10 cellular contexts compared by ENCODE assay signal in genomic region chr14:20657216-20658211, GRCh38. TPM values are rescaled to one million over a fixed set of nuclear protein-coding genes. Genes with fewer than 3 reads are reported as not detected.
DNase-seq lines count a peak whose midpoint lies in the region; ATAC-seq, FAIRE-seq and TF ChIP-seq lines count a peak whose summit lies in the region.
"Had no signal": no experiment of that assay in that cellular context is flagged by ENCODE, and none has a peak within 500 bp of the region (broad histone marks: within the 10 kb centered on the region; RNA-seq: fewer than 3 reads in every experiment).

No MANE protein-coding gene starts in this region.

- no peaks in the 10 kb centered on the region for H3K4me1 ChIP-seq in breast epithelium
- H3K4me1 ChIP-seq in OCI-LY7 (ENCODE audit: insufficient read depth, low read length, poor library complexity, severe bottlenecking), result no peaks in the 10 kb centered on the region
- H3K4me1 ChIP-seq in H1 (replicated peaks in 1 of 4; ENCODE audit: control insufficient read depth in 3 of 4, insufficient read depth in 4 of 4, low read length in 3 of 4), result peaks cover 0 to 5% (median 1%) of the 10 kb centered on the region in 4 experiments; a peak in 2 of 7 replicates
- no peaks in the 10 kb centered on the region for H3K4me1 ChIP-seq in GM23248 (ENCODE audit: insufficient read depth)

- H3K79me1 ChIP-seq in H1 (ENCODE audit: low read depth, low read length), result no peaks in the 10 kb centered on the region

- peaks cover 3% of the 10 kb centered on the region; the same call in 1 of the 2 replicates for H3F3A ChIP-seq in GM23248 (ENCODE audit: insufficient read depth)

- H4K20me1 ChIP-seq in OCI-LY7 (ENCODE audit: insufficient read depth, low read length) (no peaks in the 10 kb centered on the region), H1 (replicated peaks in 1 of 2; ENCODE audit: control insufficient read depth in 1 of 2, insufficient read depth in 2 of 2, low read length in 2 of 2) (no peaks in the 10 kb centered on the region), GM23248 (ENCODE audit: insufficient read depth) (no peaks in the 10 kb centered on the region)

- H3K56ac ChIP-seq in H1 (replicated peaks; ENCODE audit: insufficient read length, low read depth, low read length), result no peak overlapping the region

- H3K27ac ChIP-seq in breast epithelium, result no peak overlapping the region
- H3K27ac ChIP-seq in OCI-LY7 (ENCODE audit: low read depth, low read length, poor library complexity, severe bottlenecking), result no peak overlapping the region
- no peak overlapping the region for H3K27ac ChIP-seq in H1 (ENCODE audit: low read depth, low read length)
- H3K27ac ChIP-seq in GM23248, result no peak overlapping the region
- H3K27ac ChIP-seq: cardiac muscle cell had no signal

- DNase-seq in MCF 10A (ENCODE audit: unreplicated experiment), result peak; percentile 17
- no peak for DNase-seq in breast epithelium (ENCODE audit: low spot score in 2 of 2)
- DNase-seq in OCI-LY7 (ENCODE audit: low spot score), result no peak
- DNase-seq in H1 (ENCODE audit: low read depth in 1 of 2, low spot score in 2 of 2), result peak; percentile 89 to 92
- no peak for DNase-seq in stimulated activated effector memory CD8-positive, alpha-beta T cell treated with anti-CD3 and anti-CD28 coated beads, Interleukin-12 subunit alpha, Interleukin-12 subunit beta, amount 100 ng/mL, for 72 hours (ENCODE audit: low spot score in 2 of 2)
- DNase-seq in GM23248, result no peak
- DNase-seq in NCI-H187 treated with DMSO at 0.1 percent for 48 hours (lab: John Stamatoyannopoulos, UW), result no peak

- no peak for TF ChIP-seq EP300 in H1 (IDR thresholded peaks at IDR 0.05; ENCODE audit: borderline replicate concordance in 1 of 2, low read depth in 2 of 2, low read length in 2 of 2)

- H4K91ac ChIP-seq in H1 (replicated peaks; ENCODE audit: insufficient read length, low read length), result no peak overlapping the region

- H3K27me3 ChIP-seq in breast epithelium (peaks cover 4 to 51% of the 10 kb centered on the region in 2 donors), H1 (replicated peaks in 1 of 4; ENCODE audit: control insufficient read depth in 3 of 4, extremely low read depth in 1 of 4, insufficient read depth in 3 of 4, low read length in 3 of 4) (peaks cover 3 to 18% (median 12%) of the 10 kb centered on the region in 4 experiments; a peak in 6 of 7 replicates), GM23248 (replicated peaks; ENCODE audit: insufficient read depth) (peaks cover 38% of the 10 kb centered on the region)

- H3K36me3 Mint-ChIP-seq in MCF 10A (ENCODE audit: insufficient read depth, unreplicated experiment), result no peaks in the 10 kb centered on the region
- peaks cover 7% of the 10 kb centered on the region for H3K36me3 Mint-ChIP-seq in stimulated activated effector memory CD8-positive, alpha-beta T cell treated with anti-CD3 and anti-CD28 coated beads, Interleukin-12 subunit alpha, Interleukin-12 subunit beta, amount 100 ng/mL, for 72 hours

- H2AFZ ChIP-seq in OCI-LY7 (ENCODE audit: low read length), result no peak overlapping the region
- H2AFZ ChIP-seq in H1 (ENCODE audit: low read length), result peak overlapping the region; percentile 27; the same call in 1 of the 2 replicates
- no peak overlapping the region for H2AFZ ChIP-seq in GM23248

- H3K4me3 Mint-ChIP-seq in MCF 10A (ENCODE audit: unreplicated experiment), result no peak overlapping the region
- H3K4me3 Mint-ChIP-seq in stimulated activated effector memory CD8-positive, alpha-beta T cell treated with anti-CD3 and anti-CD28 coated beads, Interleukin-12 subunit alpha, Interleukin-12 subunit beta, amount 100 ng/mL, for 72 hours, result no peak overlapping the region

- no peak for TF ChIP-seq POLR2A in breast epithelium (IDR thresholded peaks at IDR 0.05)
- TF ChIP-seq POLR2A in H1 (IDR thresholded peaks at IDR 0.05; ENCODE audit: control extremely low read depth in 1 of 2, low read depth in 2 of 2, low read length in 2 of 2), result no peak

- peaks cover 7% of the 10 kb centered on the region for H3K4me1 Mint-ChIP-seq in MCF 10A (ENCODE audit: insufficient read depth, unreplicated experiment)
- H3K4me1 Mint-ChIP-seq in stimulated activated effector memory CD8-positive, alpha-beta T cell treated with anti-CD3 and anti-CD28 coated beads, Interleukin-12 subunit alpha, Interleukin-12 subunit beta, amount 100 ng/mL, for 72 hours, result peaks cover 40% of the 10 kb centered on the region

- H3K9me3 ChIP-seq in breast epithelium (no peaks in the 10 kb centered on the region), OCI-LY7 (ENCODE audit: low read length) (no peaks in the 10 kb centered on the region), H1 (ENCODE audit: insufficient read depth in 2 of 2, low read depth in 1 of 2, low read length in 1 of 2) (no peaks in the 10 kb centered on the region), GM23248 (ENCODE audit: low read depth) (no peaks in the 10 kb centered on the region)

- in situ Hi-C loops in GM23248 (cut with MboI), result no loop called here

- H2BK20ac ChIP-seq in H1 (ENCODE audit: low read length), result no peak overlapping the region

- H2BK12ac ChIP-seq in H1 (ENCODE audit: low read depth, low read length), result no peak overlapping the region

- TF ChIP-seq CTCF in MCF 10A (IDR thresholded peaks at IDR 0.05; ENCODE audit: unreplicated experiment), result peak; percentile 10
- TF ChIP-seq CTCF in breast epithelium (IDR thresholded peaks at IDR 0.05), result no peak
- TF ChIP-seq CTCF in OCI-LY7 (conservative IDR thresholded peaks at IDR 0.05; ENCODE audit: low read length), result peak; percentile 41; the same call in 1 of the 2 replicates
- peak; percentile 78 to 95 (median 95) for TF ChIP-seq CTCF in H1 (IDR thresholded peaks at IDR 0.05; ENCODE audit: control extremely low read depth in 1 of 3, insufficient read depth in 1 of 3, low read depth in 1 of 3, low read length in 3 of 3)

- CTCF ChIA-PET in MCF 10A (lab: Yijun Ruan, JAX) (interaction anchor here (0.6 to 1.6 kb wide), 10 partner anchors 8 to 446 kb away, joined by 3 to 15 read pairs (median 3); no protein-coding TSS in a partner anchor), OCI-LY7 (lab: Charles Lee; ENCODE audit: unreplicated experiment) (no interaction called here), H1 (lab: Charles Lee; ENCODE audit: partially characterized antibody) (interaction anchor here (0.6 to 11.5 kb wide), 21 partner anchors 11 to 314 kb away, joined by 3 to 282 read pairs (median 6); partner anchors contain the start of genes ANG and RNASE4)

- POLR2A ChIA-PET in MCF 10A (lab: Yijun Ruan, JAX) (interaction anchor here (0.9 to 1.1 kb wide), 3 partner anchors 23 to 36 kb away, joined by 3 read pairs; no protein-coding TSS in a partner anchor), OCI-LY7 (lab: Charles Lee) (interaction anchor here (0.7 kb wide), 1 partner anchor 1544 kb away, joined by 4 read pairs; no protein-coding TSS in a partner anchor), H1 (lab: Charles Lee; ENCODE audit: partially characterized antibody) (interaction anchor here (0.6 to 3.5 kb wide), 11 partner anchors 11 to 546 kb away, joined by 3 to 17 read pairs (median 4); partner anchors contain the start of genes APEX1, PARP2, PNP and RNASE4)

- H2AK5ac ChIP-seq in H1 (ENCODE audit: low read depth, low read length), result no peak overlapping the region

- BruUV-seq in MCF 10A (replicated peaks; lab: Mats Ljungman, UMichigan) (no TSS peak), OCI-LY7 (replicated peaks; lab: Mats Ljungman, UMichigan) (no TSS peak)

- intact Hi-C loops in MCF 10A (cut with micrococcal nuclease) (no loop called here), breast epithelium (cut with DNase I; ENCODE audit: low total_unique reads) (no loop called here), OCI-LY7 (cut with micrococcal nuclease; ENCODE audit: unreplicated experiment) (no loop called here)

- no peak overlapping the region for H3K4ac ChIP-seq in H1 (replicated peaks; ENCODE audit: insufficient read length, low read depth, low read length)

- WGBS in H1 (ENCODE audit: extremely low coverage in 1 of 2, insufficient coverage in 1 of 2, insufficient read length in 1 of 2, insufficient replicate concordance in 2 of 2, low coverage in 1 of 2, low lambda C conversion rate in 2 of 2, missing lambda C conversion rate in 1 of 2), 2 experiments, result 19% methylated on average over 27 of the region's 28 CpGs; no CpG with 5 or more reads in 1 of the 2 experiments
- WGBS in GM23248 (ENCODE audit: low coverage in 1 of 2, low lambda C conversion rate in 2 of 2, missing lambda C conversion rate in 2 of 2), 2 experiments, result 19 to 23% methylated on average over 27 to 28 of the region's 28 CpGs

- peak; percentile 95 for FAIRE-seq in H1 (lab: Jason Lieb, UNC)

- no peak overlapping the region for H2BK5ac ChIP-seq in H1 (ENCODE audit: low read depth, low read length)

- peaks cover 4% of the 10 kb centered on the region for H3K23me2 ChIP-seq in H1 (ENCODE audit: low read depth, low read length)

- H3K79me2 ChIP-seq in OCI-LY7 (ENCODE audit: insufficient read depth, low read depth, low read length) (no peaks in the 10 kb centered on the region), H1 (ENCODE audit: control insufficient read depth in 1 of 2, insufficient read depth in 2 of 2, low read length in 2 of 2) (no peaks in the 10 kb centered on the region), GM23248 (ENCODE audit: insufficient read depth) (no peaks in the 10 kb centered on the region)

- no peak overlapping the region for H2BK120ac ChIP-seq in H1 (replicated peaks; ENCODE audit: low read depth, low read length)

- peaks cover 42% of the 10 kb centered on the region for H3K27me3 Mint-ChIP-seq in MCF 10A (ENCODE audit: insufficient read depth, unreplicated experiment)

- no peak overlapping the region for H2BK15ac ChIP-seq in H1 (ENCODE audit: low read length)

- no peak overlapping the region for H3K27ac Mint-ChIP-seq in MCF 10A (ENCODE audit: low read depth, unreplicated experiment)
- H3K27ac Mint-ChIP-seq in stimulated activated effector memory CD8-positive, alpha-beta T cell treated with anti-CD3 and anti-CD28 coated beads, Interleukin-12 subunit alpha, Interleukin-12 subunit beta, amount 100 ng/mL, for 72 hours, result no peak overlapping the region

- peak; percentile 54 to 57 for TF ChIP-seq RAD21 in H1 (IDR thresholded peaks at IDR 0.05 in 1 of 2, conservative IDR thresholded peaks at IDR 0.05 in 1 of 2; ENCODE audit: low read depth in 2 of 2, low read length in 2 of 2)

- H4K5ac ChIP-seq in H1 (ENCODE audit: insufficient read length, low read depth, low read length), result no peak overlapping the region

- H3K36me3 ChIP-seq in breast epithelium, result no peaks in the 10 kb centered on the region
- no peaks in the 10 kb centered on the region for H3K36me3 ChIP-seq in OCI-LY7 (ENCODE audit: insufficient read depth, low read length)
- no peaks in the 10 kb centered on the region for H3K36me3 ChIP-seq in H1 (ENCODE audit: control insufficient read depth in 2 of 4, insufficient read depth in 4 of 4, low read length in 3 of 4)
- no peaks in the 10 kb centered on the region for H3K36me3 ChIP-seq in GM23248 (ENCODE audit: low read depth)
- H3K36me3 ChIP-seq: cardiac muscle cell had no signal

- H3K4me3 ChIP-seq in breast epithelium, result no peak overlapping the region
- no peak overlapping the region for H3K4me3 ChIP-seq in OCI-LY7 (ENCODE audit: low read depth, low read length, poor library complexity, severe bottlenecking)
- peak overlapping the region; percentile 29 to 61 (median 44); a peak in 7 of 8 replicates for H3K4me3 ChIP-seq in H1 (ENCODE audit: extremely low read depth in 1 of 4, insufficient read depth in 2 of 4, low read depth in 3 of 4, low read length in 4 of 4)
- H3K4me3 ChIP-seq in GM23248, result no peak overlapping the region
- H3K4me3 ChIP-seq: cardiac muscle cell had no signal

- H3K23ac ChIP-seq in H1 (ENCODE audit: insufficient read length), result no peak overlapping the region

- H3K4me2 ChIP-seq in OCI-LY7 (ENCODE audit: low read length) (no peak overlapping the region), H1 (ENCODE audit: insufficient read depth in 1 of 2, low read depth in 2 of 2, low read length in 2 of 2) (peak overlapping the region; percentile 26 to 63), GM23248 (ENCODE audit: unreplicated experiment) (no peak overlapping the region)

- no peak overlapping the region for H3K14ac ChIP-seq in H1 (ENCODE audit: insufficient read length)

- no peak overlapping the region for H3K9ac ChIP-seq in H1 (replicated peaks in 1 of 4; ENCODE audit: extremely low read depth in 1 of 4, low read depth in 3 of 4, low read length in 3 of 4)
- H3K9ac ChIP-seq in GM23248, result no peak overlapping the region

- no peak overlapping the region for H3K18ac ChIP-seq in H1 (ENCODE audit: extremely low read depth, low read length)

- peak; percentile 35 for ATAC-seq in stimulated activated effector memory CD8-positive, alpha-beta T cell treated with anti-CD3 and anti-CD28 coated beads, Interleukin-12 subunit alpha, Interleukin-12 subunit beta, amount 100 ng/mL, for 72 hours
- no peak for ATAC-seq in HG02970 (IDR thresholded peaks at IDR 0.05; ENCODE audit: low FRiP score, unreplicated experiment)
- ATAC-seq: Right ventricle myocardium inferior had no signal

- H3K9me2 ChIP-seq in OCI-LY7 (ENCODE audit: insufficient read depth, low read length) (no peaks in the 10 kb centered on the region), GM23248 (ENCODE audit: insufficient read depth) (no peaks in the 10 kb centered on the region)

- no peak overlapping the region for H4K8ac ChIP-seq in H1 (ENCODE audit: extremely low read depth, insufficient read depth, low read length)

- no peaks in the 10 kb centered on the region for H3K9me3 Mint-ChIP-seq in MCF 10A (ENCODE audit: unreplicated experiment)
- H3K9me3 Mint-ChIP-seq in stimulated activated effector memory CD8-positive, alpha-beta T cell treated with anti-CD3 and anti-CD28 coated beads, Interleukin-12 subunit alpha, Interleukin-12 subunit beta, amount 100 ng/mL, for 72 hours, result no peaks in the 10 kb centered on the region

RNA-seq across cellular contexts. Expression of gene OR6S1, which starts 16.0 kb away (rescaled TPM):
- total RNA-seq in MCF 10A (2022) (not detected in 2 replicates), breast epithelium (not detected), OCI-LY7 (2022) (not detected in 2 replicates)
- not detected in 2 replicates for total RNA-seq in OCI-LY7 (2014; rRNA removed; shearing (Covaris generic))
- not detected in 2 replicates for total RNA-seq in H1 (2021; fragmentation: NEBNext Ultra II Directional; extraction: Animal tissue kit (Norgen Biotek cat#: 25700))
- polyA plus RNA-seq in H1 (2011; rRNA removed) (not detected in 2 replicates), GM23248 (2016; fragmentation: Nextera tagmentation; extraction: Ambion mirVana) (not detected in 2 replicates)
- polyA plus RNA-seq in H1 (2011; cell fraction: cytosol; rRNA removed), result not detected
- polyA plus RNA-seq in H1 (2011; cell fraction: nucleus; rRNA removed), result not detected
- polyA plus RNA-seq in H1 (2012, experiment 1 of 2), result not detected in 4 replicates
- polyA plus RNA-seq in H1 (2012, experiment 2 of 2), result not detected
- polyA plus RNA-seq in H1 (2013, experiment 1 of 2), result not detected
- not detected for polyA plus RNA-seq in H1 (2013, experiment 2 of 2)
- 0.17 TPM in 1 of 2 replicates, not detected in the other for polyA minus RNA-seq in H1 (2011; rRNA and poly(A)+ RNA removed)
- polyA minus RNA-seq in H1 (2011; cell fraction: cytosol; rRNA and poly(A)+ RNA removed), result not detected
- not detected for polyA minus RNA-seq in H1 (2011; cell fraction: nucleus; rRNA and poly(A)+ RNA removed)
- total RNA-seq in GM23248 (2014; rRNA removed; shearing (Covaris generic)), result not detected in 2 replicates
- total RNA-seq: cardiac muscle cell, Right ventricle myocardium inferior had no signal
- polyA plus RNA-seq: cardiac muscle cell had no signal

RNA-seq across cellular contexts. Expression of gene RNASE4, which starts 26.8 kb away (rescaled TPM):
- total RNA-seq in MCF 10A (2022) (1.2 and 2.4 TPM in 2 replicates), breast epithelium (100 to 1,000 TPM; 165 to 367 (median 177) TPM), OCI-LY7 (2022) (not detected in 2 replicates)
- not detected in 2 replicates for total RNA-seq in OCI-LY7 (2014; rRNA removed; shearing (Covaris generic))
- total RNA-seq in H1 (2021; fragmentation: NEBNext Ultra II Directional; extraction: Animal tissue kit (Norgen Biotek cat#: 25700)), result 0.38 and 0.61 TPM in 2 replicates
- polyA plus RNA-seq in H1 (2011; rRNA removed) (3.5 and 3.7 TPM in 2 replicates), GM23248 (2016; fragmentation: Nextera tagmentation; extraction: Ambion mirVana) (24.4 and 37.9 TPM in 2 replicates)
- 3.5 TPM for polyA plus RNA-seq in H1 (2011; cell fraction: cytosol; rRNA removed)
- polyA plus RNA-seq in H1 (2011; cell fraction: nucleus; rRNA removed), result 3.5 TPM
- polyA plus RNA-seq in H1 (2012, experiment 1 of 2), result 2.1 to 3.1 TPM (median 2.3 TPM) in 4 replicates
- 0.46 TPM for polyA plus RNA-seq in H1 (2012, experiment 2 of 2)
- 2.4 TPM for polyA plus RNA-seq in H1 (2013, experiment 1 of 2)
- 2.6 TPM for polyA plus RNA-seq in H1 (2013, experiment 2 of 2)
- 5.9 and 7.7 TPM in 2 replicates for polyA minus RNA-seq in H1 (2011; rRNA and poly(A)+ RNA removed)
- polyA minus RNA-seq in H1 (2011; cell fraction: cytosol; rRNA and poly(A)+ RNA removed), result 3.3 TPM
- polyA minus RNA-seq in H1 (2011; cell fraction: nucleus; rRNA and poly(A)+ RNA removed), result 1.00 TPM
- 21.6 and 35.9 TPM in 2 replicates for total RNA-seq in GM23248 (2014; rRNA removed; shearing (Covaris generic))

RNA-seq across cellular contexts. Expression of gene ANG, which starts 31.1 kb away (rescaled TPM):
- total RNA-seq in MCF 10A (2022) (1.7 and 3.6 TPM in 2 replicates), breast epithelium (10 to 100 TPM; 49.2 to 59.8 (median 55.5) TPM), OCI-LY7 (2022) (not detected in 2 replicates)
- not detected in 2 replicates for total RNA-seq in OCI-LY7 (2014; rRNA removed; shearing (Covaris generic))
- 2.2 and 4.3 TPM in 2 replicates for total RNA-seq in H1 (2021; fragmentation: NEBNext Ultra II Directional; extraction: Animal tissue kit (Norgen Biotek cat#: 25700))
- polyA plus RNA-seq in H1 (2011; rRNA removed) (4.4 and 4.6 TPM in 2 replicates), GM23248 (2016; fragmentation: Nextera tagmentation; extraction: Ambion mirVana) (11.9 and 12.2 TPM in 2 replicates)
- polyA plus RNA-seq in H1 (2011; cell fraction: cytosol; rRNA removed), result 4.7 TPM
- polyA plus RNA-seq in H1 (2011; cell fraction: nucleus; rRNA removed), result 3.4 TPM
- polyA plus RNA-seq in H1 (2012, experiment 1 of 2), result 4.9 to 6.1 TPM (median 5.8 TPM) in 4 replicates
- 13.5 TPM for polyA plus RNA-seq in H1 (2012, experiment 2 of 2)
- polyA plus RNA-seq in H1 (2013, experiment 1 of 2), result 7.0 TPM
- 8.2 TPM for polyA plus RNA-seq in H1 (2013, experiment 2 of 2)
- 5.2 and 5.8 TPM in 2 replicates for polyA minus RNA-seq in H1 (2011; rRNA and poly(A)+ RNA removed)
- polyA minus RNA-seq in H1 (2011; cell fraction: cytosol; rRNA and poly(A)+ RNA removed), result 2.6 TPM
- polyA minus RNA-seq in H1 (2011; cell fraction: nucleus; rRNA and poly(A)+ RNA removed), result 1.3 TPM
- 3.6 and 3.8 TPM in 2 replicates for total RNA-seq in GM23248 (2014; rRNA removed; shearing (Covaris generic))

Comparison
In these comparisons a context has a peak if more than half of its experiments do, and no peak if none do; other contexts are left out.
1. DNase-seq: peak in MCF 10A (single experiment) and H1 (2 of 2); none in breast epithelium (0 of 2), OCI-LY7 (single experiment), stimulated activated effector memory CD8-positive, alpha-beta T cell treated with anti-CD3 and anti-CD28 coated beads, Interleukin-12 subunit alpha, Interleukin-12 subunit beta, amount 100 ng/mL, for 72 hours (0 of 2), GM23248 (single experiment) and NCI-H187 treated with DMSO at 0.1 percent for 48 hours (single experiment).
2. CTCF ChIP-seq: peak in MCF 10A (single experiment), OCI-LY7 (single experiment) and H1 (3 of 3); none in breast epithelium (0 of 3).
3. H3K4me3 ChIP-seq: peak in H1 (4 of 4); none in breast epithelium (0 of 3), OCI-LY7 (single experiment) and GM23248 (single experiment).
4. H3K4me2 ChIP-seq: peak in H1 (2 of 2); none in OCI-LY7 (single experiment) and GM23248 (single experiment).